8 cellular contexts compared by ENCODE assay signal in the genomic region with DNA sequence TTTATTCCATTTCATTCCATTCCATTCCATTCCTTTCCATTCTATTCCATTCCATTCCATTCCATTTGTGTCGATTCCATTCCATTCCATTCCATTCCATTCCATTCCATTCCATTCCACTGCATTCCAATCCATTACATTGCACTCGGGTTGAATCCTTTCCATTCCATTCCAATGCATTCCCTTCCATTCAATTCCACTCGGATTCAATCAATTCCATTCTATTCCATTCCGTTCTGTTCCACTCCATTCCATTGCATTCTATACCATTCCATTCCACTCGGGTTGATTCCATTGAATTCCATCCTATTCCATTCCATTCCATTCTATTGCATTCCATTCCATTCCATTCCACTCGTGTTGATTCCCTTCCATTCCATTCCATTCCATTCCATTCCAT.
A peak's percentile ranks its signal among the peaks of the same experiment; 100 is the strongest.
DNase-seq lines count a peak whose midpoint lies in the region; TF ChIP-seq lines count a peak whose summit lies in the region.
"Not testable (repeated sequence)": the region's sequence is repeated elsewhere in the genome, so short reads cannot be mapped to it uniquely, and the experiment has no call there.

No MANE protein-coding gene starts in this region.

- 54% methylated on average over 6 of the region's 6 CpGs for WGBS in esophagus muscularis mucosa

- POLR2A ChIA-PET in MCF 10A (lab: Yijun Ruan, JAX), result not testable (repeated sequence)

- H3K27ac Mint-ChIP-seq in MCF 10A (ENCODE audit: low read depth, unreplicated experiment), result not testable (repeated sequence)

- BruUV-seq in MCF 10A (replicated peaks; lab: Mats Ljungman, UMichigan), result not testable (repeated sequence)

- not testable (repeated sequence) for H3K36me3 Mint-ChIP-seq in MCF 10A (ENCODE audit: insufficient read depth, unreplicated experiment)

- in situ Hi-C loops in KBM-7 (cut with MboI; ENCODE audit: low pct_unique_long_range_greater_than_20kb, low sequenced_read_pairs), result not testable (repeated sequence)

- peaks cover 92% of the 10 kb centered on the region for H3K9me3 Mint-ChIP-seq in MCF 10A (ENCODE audit: unreplicated experiment)

- TF ChIP-seq POLR2A in esophagus muscularis mucosa (IDR thresholded peaks at IDR 0.05; ENCODE audit: low read depth), result not testable (repeated sequence)

- not testable (repeated sequence) for H3K36me3 ChIP-seq in BLaER1, esophagus muscularis mucosa, cardiac muscle cell

- TF ChIP-seq CTCF in MCF 10A (IDR thresholded peaks at IDR 0.05; ENCODE audit: unreplicated experiment); esophagus muscularis mucosa (IDR thresholded peaks at IDR 0.05); cardiac muscle cell (IDR thresholded peaks at IDR 0.05; ENCODE audit: low read depth, low read length): not testable (repeated sequence)

- not testable (repeated sequence) for H3K4me1 ChIP-seq in BLaER1; esophagus muscularis mucosa; cardiac muscle cell (ENCODE audit: low read depth)

- not testable (repeated sequence) for H3K4me2 ChIP-seq in BLaER1

- not testable (repeated sequence) for H3K9ac ChIP-seq in BLaER1

- CTCF ChIA-PET in MCF 10A (lab: Yijun Ruan, JAX), result not testable (repeated sequence)

- H3K27ac ChIP-seq in BLaER1; esophagus muscularis mucosa (replicated peaks in 1 of 4); cardiac muscle cell: not testable (repeated sequence)

- H3K9me3 ChIP-seq in BLaER1 (peaks cover 94% of the 10 kb centered on the region), esophagus muscularis mucosa (peaks cover 0 to 72% (median 49%) of the 10 kb centered on the region in 4 donors)
- H3K9me3 ChIP-seq in cardiac muscle cell (ENCODE audit: low read depth), result not testable (repeated sequence)

- not testable (repeated sequence) for H3K27me3 ChIP-seq in BLaER1, esophagus muscularis mucosa, cardiac muscle cell

- not testable (repeated sequence) for H4K20me1 ChIP-seq in BLaER1

- not testable (repeated sequence) for H3K4me1 Mint-ChIP-seq in MCF 10A (ENCODE audit: insufficient read depth, unreplicated experiment)

- peak; percentile 33 for DNase-seq in KBM-7
- peak; percentile 43 for DNase-seq in RPMI7951 (ENCODE audit: low read depth)
- DNase-seq in MCF 10A (ENCODE audit: unreplicated experiment), result peak; percentile 41
- DNase-seq in esophagus muscularis mucosa (ENCODE audit: extremely low spot score), result peak; percentile 96
- DNase-seq in cardiac muscle cell (ENCODE audit: low read depth in 1 of 2, low spot score in 1 of 2), result peak; percentile 17 to 36
- DNase-seq in mucosa of gallbladder (ENCODE audit: low spot score), result peak; percentile 23
- peak; percentile 11 for DNase-seq in stimulated activated CD4-positive, alpha-beta T cell treated with anti-CD3 and anti-CD28 coated beads, Interleukin-4, amount 100 ng/mL, for 24 hours

- TF ChIP-seq EP300 in esophagus muscularis mucosa (IDR thresholded peaks at IDR 0.05), result not testable (repeated sequence)

- H3K27me3 Mint-ChIP-seq in MCF 10A (ENCODE audit: insufficient read depth, unreplicated experiment), result not testable (repeated sequence)

- peak overlapping the region; percentile 1; the same call in 1 of the 2 replicates for H3K4me3 ChIP-seq in BLaER1
- H3K4me3 ChIP-seq in esophagus muscularis mucosa, cardiac muscle cell: not testable (repeated sequence)

- intact Hi-C loops in MCF 10A (cut with micrococcal nuclease); esophagus muscularis mucosa (cut with DNase I): not testable (repeated sequence)

- H3K4me3 Mint-ChIP-seq in MCF 10A (ENCODE audit: unreplicated experiment), result not testable (repeated sequence)

Comparison
In these comparisons a context has a peak if more than half of its experiments do, and no peak if none do; other contexts are left out.
1. DNase-seq: peak in every context shown above with its lines; median percentile 96 in esophagus muscularis mucosa; 43 in RPMI7951; 41 in MCF 10A; 33 in KBM-7; 26 in cardiac muscle cell; 23 in mucosa of gallbladder; 11 in stimulated activated CD4-positive, alpha-beta T cell treated with anti-CD3 and anti-CD28 coated beads, Interleukin-4, amount 100 ng/mL, for 24 hours.